ENCODE assay signal across 15 cellular contexts in genomic region chr1:50427086-50427817, GRCh38. TPM values are rescaled to one million over a fixed set of nuclear protein-coding genes. Genes with fewer than 3 reads are reported as not detected.
A peak's percentile ranks its signal among the peaks of the same experiment; 100 is the strongest.
DNase-seq lines count a peak whose midpoint lies in the region; ATAC-seq, FAIRE-seq and TF ChIP-seq lines count a peak whose summit lies in the region.
"Had no signal": no experiment of that assay in that cellular context is flagged by ENCODE, and none has a peak within 500 bp of the region (broad histone marks: within the 10 kb centered on the region; RNA-seq: fewer than 3 reads in every experiment).

No MANE protein-coding gene starts in this region.

- H3K9ac ChIP-seq in K562 (ENCODE audit: insufficient read depth in 1 of 2, low read depth in 2 of 2, low read length in 2 of 2) = no peak overlapping the region

- TF ChIP-seq POLR2A in K562 (conservative IDR thresholded peaks at IDR 0.05) = no peak

- H3K36me3 ChIP-seq in CD4-positive, CD25-positive, alpha-beta regulatory T cell (ENCODE audit: control insufficient read depth, insufficient read depth, low read length) = no peaks in the 10 kb centered on the region
- H3K36me3 ChIP-seq in H7 (replicated peaks; ENCODE audit: control insufficient read depth, insufficient read depth, low read length) (no peaks in the 10 kb centered on the region), K562 (ENCODE audit: control insufficient read depth, insufficient read depth, low read length) (no peaks in the 10 kb centered on the region)
- H3K36me3 ChIP-seq: brain microvascular endothelial cell, esophagus squamous epithelium, thyroid gland had no signal

- no peak for FAIRE-seq in K562 (lab: Jason Lieb, UNC)
- FAIRE-seq: D721Med had no signal

- in situ Hi-C loops in K562 (cut with MboI) = no loop called here

- H3K9me3 ChIP-seq in CD4-positive, CD25-positive, alpha-beta regulatory T cell (ENCODE audit: control insufficient read depth in 2 of 2, low read length in 2 of 2) = no peaks in the 10 kb centered on the region
- no peaks in the 10 kb centered on the region for H3K9me3 ChIP-seq in K562 (replicated peaks; ENCODE audit: control insufficient read depth, insufficient read depth, low read depth, low read length)
- H3K9me3 ChIP-seq: esophagus squamous epithelium, thyroid gland had no signal

- H3K9me1 ChIP-seq in K562 (ENCODE audit: control insufficient read depth, insufficient read depth, low read length) = no peaks in the 10 kb centered on the region

- peaks cover 0 to 8% (median 0%) of the 10 kb centered on the region in 7 donors for H3K9me3 Mint-ChIP-seq in CD4-positive, CD25-positive, alpha-beta regulatory T cell
- peaks cover 10% of the 10 kb centered on the region for H3K9me3 Mint-ChIP-seq in nephron progenitor cell

- no peak overlapping the region for H2AFZ ChIP-seq in K562 (ENCODE audit: low read depth, low read length)

- DNase-seq in CD4-positive, CD25-positive, alpha-beta regulatory T cell = no peak
- DNase-seq in H7 = peak; percentile 66
- DNase-seq in K562 (ENCODE audit: extremely low read depth in 1 of 4, low spot score in 3 of 4) = no peak
- peak; percentile 22 for DNase-seq in nephron progenitor cell
- DNase-seq in SKM-1 (lab: John Stamatoyannopoulos, UW; ENCODE audit: unreplicated experiment) = no peak
- DNase-seq in midbrain (lab: John Stamatoyannopoulos, UW) = no peak
- no peak for DNase-seq in COR-L47 (lab: John Stamatoyannopoulos, UW)
- DNase-seq: brain microvascular endothelial cell; esophagus squamous epithelium; left colon; NCI-H1092; NK-92 treated with Interleukin-12 subunit alpha and Interleukin-12 subunit beta, amount 100 ng/mL, for 24 hours; thyroid gland had no signal

- no peak for TF ChIP-seq EP300 in K562 (IDR thresholded peaks at IDR 0.05; ENCODE audit: low read length)

- TF ChIP-seq RAD21 in K562 (CRISPR knock-in tag; conservative IDR thresholded peaks at IDR 0.05 in 1 of 2, IDR thresholded peaks at IDR 0.05 in 1 of 2) = no peak

- BruUV-seq in K562 (replicated peaks; lab: Mats Ljungman, UMichigan) = no TSS peak

- no peak for ATAC-seq in CD4-positive, CD25-positive, alpha-beta regulatory T cell (ENCODE audit: low read depth in 2 of 2)
- ATAC-seq in K562 (peak; percentile 5; the same call in 1 of the 3 replicates), HG02642 (IDR thresholded peaks at IDR 0.05; ENCODE audit: poor library complexity, unreplicated experiment) (no peak)
- ATAC-seq: left colon had no signal

- WGBS in K562 (ENCODE audit: insufficient coverage, low coverage, missing lambda C conversion rate) = 12% methylated on average over 43 of the region's 44 CpGs

- peaks cover 0 to 54% (median 23%) of the 10 kb centered on the region in 4 donors for H3K4me1 Mint-ChIP-seq in CD4-positive, CD25-positive, alpha-beta regulatory T cell
- H3K4me1 Mint-ChIP-seq in nephron progenitor cell = peaks cover 28% of the 10 kb centered on the region

- POLR2A ChIA-PET in K562 (lab: Yijun Ruan, JAX) = interaction anchor here (0.7 kb wide), 1 partner anchor 16 kb away, joined by 3 read pairs; no protein-coding TSS in a partner anchor

- peak overlapping the region; percentile 34; the same call in 1 of the 2 replicates for H3K4me2 ChIP-seq in K562 (ENCODE audit: insufficient read depth, low read length)

- no peak overlapping the region for H3K4me3 ChIP-seq in CD4-positive, CD25-positive, alpha-beta regulatory T cell (ENCODE audit: low read depth, low read length)
- no peak overlapping the region for H3K4me3 ChIP-seq in H7 (ENCODE audit: insufficient read depth, low read depth, low read length)
- H3K4me3 ChIP-seq in K562 = no peak overlapping the region
- H3K4me3 ChIP-seq: esophagus squamous epithelium, thyroid gland had no signal

- intact Hi-C loops in K562 (cut with micrococcal nuclease) = no loop called here

- peak overlapping the region in 3 of 4 donors; percentile 3 to 75 (median 55) for H3K4me3 Mint-ChIP-seq in CD4-positive, CD25-positive, alpha-beta regulatory T cell
- no peak overlapping the region for H3K4me3 Mint-ChIP-seq in nephron progenitor cell

- H4K20me1 ChIP-seq in K562 (replicated peaks; ENCODE audit: control insufficient read depth, insufficient read depth, low read length) = no peaks in the 10 kb centered on the region; the same call in 1 of the 2 replicates

- H3K36me3 Mint-ChIP-seq in CD4-positive, CD25-positive, alpha-beta regulatory T cell = no peaks in the 10 kb centered on the region
- H3K36me3 Mint-ChIP-seq in nephron progenitor cell (ENCODE audit: low read depth) = no peaks in the 10 kb centered on the region

- H3K79me2 ChIP-seq in K562 (ENCODE audit: control insufficient read depth, insufficient read depth, low read length) = no peaks in the 10 kb centered on the region

- no peak for TF ChIP-seq CTCF in K562 (IDR thresholded peaks at IDR 0.05 in 2 of 3, conservative IDR thresholded peaks at IDR 0.05 in 1 of 3; ENCODE audit: insufficient read depth in 2 of 3, low read depth in 1 of 3, low read length in 3 of 3)
- no peak for TF ChIP-seq CTCF in nephron progenitor cell (IDR thresholded peaks at IDR 0.05)

- peaks cover 41% of the 10 kb centered on the region for H3K27me3 ChIP-seq in CD4-positive, CD25-positive, alpha-beta regulatory T cell (ENCODE audit: control insufficient read depth, insufficient read depth, low read length)
- peaks cover 100% of the 10 kb centered on the region for H3K27me3 ChIP-seq in H7 (ENCODE audit: control insufficient read depth, insufficient read depth, low read length)
- H3K27me3 ChIP-seq in K562 (ENCODE audit: control insufficient read depth in 2 of 2, insufficient read depth in 2 of 2, low read length in 2 of 2) = peaks cover 72 to 82% of the 10 kb centered on the region in 2 experiments

- no peak overlapping the region for H3K27ac Mint-ChIP-seq in CD4-positive, CD25-positive, alpha-beta regulatory T cell
- no peak overlapping the region for H3K27ac Mint-ChIP-seq in nephron progenitor cell

- peaks cover 96% of the 10 kb centered on the region for H3K27me3 Mint-ChIP-seq in CD4-positive, CD25-positive, alpha-beta regulatory T cell
- peaks cover 100% of the 10 kb centered on the region for H3K27me3 Mint-ChIP-seq in nephron progenitor cell (ENCODE audit: low read depth, poor library complexity)

- CTCF ChIA-PET in K562 (lab: Yijun Ruan, JAX; ENCODE audit: low intra/inter-chr PET ratio) = no interaction called here

- peaks cover 31% of the 10 kb centered on the region for H3K4me1 ChIP-seq in CD4-positive, CD25-positive, alpha-beta regulatory T cell (ENCODE audit: control insufficient read depth, insufficient read depth, low read length, poor library complexity, severe bottlenecking)
- peaks cover 0 to 31% of the 10 kb centered on the region in 2 experiments; a peak in 2 of 5 replicates for H3K4me1 ChIP-seq in K562 (replicated peaks in 1 of 2; ENCODE audit: control insufficient read depth in 2 of 2, insufficient read depth in 2 of 2, low read length in 2 of 2)

- H3K27ac ChIP-seq in CD4-positive, CD25-positive, alpha-beta regulatory T cell (ENCODE audit: insufficient read depth, low read length, poor library complexity, severe bottlenecking) = no peak overlapping the region
- no peak overlapping the region for H3K27ac ChIP-seq in K562 (ENCODE audit: extremely low read depth, low read depth, low read length)
- H3K27ac ChIP-seq: brain microvascular endothelial cell, esophagus squamous epithelium, thyroid gland had no signal

TF ChIP-seq in K562, 482 proteins besides CTCF, POLR2A, EP300 and RAD21:
- TF ChIP-seq EZH2 (IDR thresholded peaks at IDR 0.05; ENCODE audit: borderline replicate concordance, low read depth, low read length) = peak; percentile 96; the same call in 1 of the 2 replicates
- TF ChIP-seq MTF1 (CRISPR knock-in tag; IDR thresholded peaks at IDR 0.05; ENCODE audit: borderline replicate concordance) = no peak

RNA-seq across cellular contexts. Expression of gene DMRTA2, which starts 4.0 kb away (rescaled TPM):
- not detected for total RNA-seq in CD4-positive, CD25-positive, alpha-beta regulatory T cell
- polyA plus RNA-seq in CD4-positive, CD25-positive, alpha-beta regulatory T cell = not detected
- 0.10 TPM in 1 of 2 replicates, not detected in the other for total RNA-seq in H7 (2014; rRNA removed; shearing (Covaris generic))
- not detected in 2 replicates for total RNA-seq in K562 (2011; cell fraction: chromatin; rRNA removed; ENCODE audit: low replicate concordance)
- total RNA-seq in K562 (2011; cell fraction: nucleolus; rRNA removed) = not detected in 2 replicates
- total RNA-seq in K562 (2011; cell fraction: nucleoplasm; rRNA removed) = not detected in 2 replicates
- not detected in 2 replicates for total RNA-seq in K562 (2014; rRNA removed)
- not detected in 2 replicates for total RNA-seq in K562 (2014; rRNA removed; fragmentation: Illumina TruSeq; extraction: Trizol)
- not detected in 2 replicates for total RNA-seq in K562 (2015; rRNA removed; fragmentation: Illumina TruSeq; extraction: Trizol)
- not detected in 2 replicates for total RNA-seq in K562 (2021)
- polyA plus RNA-seq in K562 (2011; rRNA removed) = not detected in 2 replicates
- polyA plus RNA-seq in K562 (2011; cell fraction: cytosol; rRNA removed) = not detected in 2 replicates
- not detected in 2 replicates for polyA plus RNA-seq in K562 (2011; cell fraction: nucleus; rRNA removed)
- polyA plus RNA-seq in K562 (2012) = not detected in 2 replicates
- polyA plus RNA-seq in K562 (2014; fragmentation: Illumina TruSeq; extraction: Trizol) = not detected in 2 replicates
- polyA plus RNA-seq in K562 (2014; fragmentation: Nextera tagmentation; extraction: Ambion mirVana) = not detected
- not detected in 2 replicates for polyA plus RNA-seq in K562 (2014; rRNA removed)
- not detected in 2 replicates for polyA minus RNA-seq in K562 (2011; rRNA and poly(A)+ RNA removed)
- polyA minus RNA-seq in K562 (2011; cell fraction: cytosol; rRNA and poly(A)+ RNA removed) = not detected in 2 replicates
- not detected in 2 replicates for polyA minus RNA-seq in K562 (2011; cell fraction: nucleus; rRNA and poly(A)+ RNA removed)
- total RNA-seq: thyroid gland had no signal

Comparison
In these comparisons a context has a peak if more than half of its experiments do, and no peak if none do; other contexts are left out.
1. DNase-seq: peak in H7 (single experiment) and nephron progenitor cell (single experiment); none in CD4-positive, CD25-positive, alpha-beta regulatory T cell (0 of 3), K562 (0 of 4), SKM-1 (single experiment), midbrain (single experiment) and COR-L47 (single experiment).